In the genomic region with DNA sequence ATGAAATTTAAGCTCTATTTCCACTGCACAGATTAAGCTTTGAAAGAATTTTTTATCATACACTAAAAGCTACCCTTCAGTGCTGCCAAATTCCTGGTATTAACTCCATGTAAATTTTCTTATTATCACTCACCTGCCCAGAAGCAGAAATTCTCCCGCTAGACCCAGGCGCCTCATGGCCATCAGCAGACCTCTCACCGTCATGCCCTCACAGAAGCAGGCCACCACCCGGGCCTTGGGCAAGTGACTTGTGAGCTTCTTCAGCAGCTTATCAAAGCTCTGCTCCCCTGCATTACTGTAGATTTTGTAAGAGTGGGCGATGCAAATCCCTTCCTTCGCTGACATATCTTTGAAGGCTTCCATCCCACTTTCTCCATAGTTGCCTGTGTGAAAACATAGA, we compare ENCODE assay signal across 6 cellular contexts.
A peak's percentile ranks its signal among the peaks of the same experiment; 100 is the strongest.
DNase-seq lines count a peak whose midpoint lies in the region; ATAC-seq, FAIRE-seq and TF ChIP-seq lines count a peak whose summit lies in the region.
"Not testable (repeated sequence)": the region's sequence is repeated elsewhere in the genome, so short reads cannot be mapped to it uniquely, and the experiment has no call there.

No MANE protein-coding gene starts in this region.

- intact Hi-C loops in Right ventricle myocardium superior (cut with DNase I); posterior vena cava (cut with DNase I): not testable (repeated sequence)

- not testable (repeated sequence) for H3K4me1 ChIP-seq in RWPE2 (ENCODE audit: insufficient read depth, poor library complexity, severe bottlenecking)

- TF ChIP-seq POLR2A in GM12892 (IDR thresholded peaks at IDR 0.05; ENCODE audit: low read depth, low read length), result not testable (repeated sequence)

- not testable (repeated sequence) for H3K27me3 Mint-ChIP-seq in chondrocyte (ENCODE audit: low read depth)

- FAIRE-seq in GM12892 (lab: Jason Lieb, UNC) (peak; percentile 76), urothelium cell line (lab: Jason Lieb, UNC) (peak; percentile 17)

- not testable (repeated sequence) for H3K4me3 Mint-ChIP-seq in chondrocyte (ENCODE audit: unreplicated experiment)

- H3K36me3 Mint-ChIP-seq in chondrocyte (ENCODE audit: low read depth), result not testable (repeated sequence)

- not testable (repeated sequence) for H3K27ac ChIP-seq in RWPE2 (ENCODE audit: poor library complexity, severe bottlenecking)

- 0 out of 3 replicates have a peak, but pooled peaks have one; percentile 10 for ATAC-seq in RWPE2 (ENCODE audit: low read depth)
- ATAC-seq in Right ventricle myocardium superior (ENCODE audit: poor library complexity), result not testable (repeated sequence)

- not testable (repeated sequence) for H3K9me3 Mint-ChIP-seq in chondrocyte (ENCODE audit: low read depth)

- not testable (repeated sequence) for H3K4me1 Mint-ChIP-seq in chondrocyte (ENCODE audit: low read depth)

- H3K9me3 ChIP-seq in RWPE2 (ENCODE audit: severe bottlenecking), result not testable (repeated sequence)

- DNase-seq in GM12892 (ENCODE audit: insufficient read length); RWPE2 (ENCODE audit: low spot score); urothelium cell line (ENCODE audit: low spot score): not testable (repeated sequence)
- DNase-seq in chondrocyte (ENCODE audit: low spot score) (peak; percentile 62), Right ventricle myocardium superior (peak; percentile 27), posterior vena cava (ENCODE audit: low spot score) (peak; percentile 70)

- not testable (repeated sequence) for H3K36me3 ChIP-seq in RWPE2 (ENCODE audit: low read depth)

- H3K4me3 ChIP-seq in RWPE2 (ENCODE audit: severe bottlenecking), result not testable (repeated sequence)

- H3K27ac Mint-ChIP-seq in chondrocyte (ENCODE audit: unreplicated experiment), result not testable (repeated sequence)

- not testable (repeated sequence) for H3K27me3 ChIP-seq in RWPE2 (ENCODE audit: insufficient read depth, poor library complexity, severe bottlenecking)

- TF ChIP-seq CTCF in RWPE2 (IDR thresholded peaks at IDR 0.05; ENCODE audit: poor library complexity, severe bottlenecking); chondrocyte (IDR thresholded peaks at IDR 0.05): not testable (repeated sequence)
